Comparison of ENCODE assay signal across 1 cellular context in the genomic region with DNA sequence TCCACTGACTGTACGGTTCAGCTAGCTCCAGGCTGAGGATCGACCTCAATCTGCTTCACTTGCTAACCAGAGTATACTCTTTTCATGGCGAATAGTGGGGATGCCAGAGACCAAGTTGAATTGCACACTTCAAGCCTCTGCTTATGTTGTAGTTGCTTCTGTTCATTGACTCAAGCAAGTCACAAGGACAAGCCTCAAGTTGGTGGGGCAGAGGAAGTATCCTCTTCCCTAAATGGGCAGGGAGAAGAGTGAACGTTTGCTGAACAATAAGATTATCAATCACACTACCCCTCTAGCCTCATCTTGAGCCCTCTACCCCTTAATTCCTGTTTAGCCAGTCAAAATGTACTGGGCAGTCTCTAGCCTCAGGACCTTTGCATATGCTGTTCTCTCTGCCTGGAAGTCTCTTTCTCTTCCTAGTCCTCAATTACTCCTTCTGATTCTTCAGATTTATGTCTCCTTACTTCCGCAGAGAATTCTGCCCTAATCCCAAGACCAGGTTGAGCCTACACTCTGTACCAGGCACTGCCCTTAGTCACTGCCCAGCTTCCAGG.
TF ChIP-seq lines count a peak whose summit lies in the region.

No MANE protein-coding gene starts in this region.

TF ChIP-seq in K562, 482 proteins besides CTCF, POLR2A, EP300 and RAD21 (continued from another document):
- no peak for TF ChIP-seq NFE2 (IDR thresholded peaks at IDR 0.05; ENCODE audit: low read depth)
- TF ChIP-seq JUN (IDR thresholded peaks at IDR 0.05; ENCODE audit: borderline replicate concordance, low read depth, low read length), result no peak
- no peak for TF ChIP-seq JUN (CRISPR knock-in tag; IDR thresholded peaks at IDR 0.05; ENCODE audit: borderline replicate concordance)
- TF ChIP-seq, protein P1, sequence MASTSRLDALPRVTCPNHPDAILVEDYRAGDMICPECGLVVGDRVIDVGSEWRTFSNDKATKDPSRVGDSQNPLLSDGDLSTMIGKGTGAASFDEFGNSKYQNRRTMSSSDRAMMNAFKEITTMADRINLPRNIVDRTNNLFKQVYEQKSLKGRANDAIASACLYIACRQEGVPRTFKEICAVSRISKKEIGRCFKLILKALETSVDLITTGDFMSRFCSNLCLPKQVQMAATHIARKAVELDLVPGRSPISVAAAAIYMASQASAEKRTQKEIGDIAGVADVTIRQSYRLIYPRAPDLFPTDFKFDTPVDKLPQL (IDR thresholded peaks at IDR 0.05; ENCODE audit: extremely low read depth, insufficient read length), result no peak
